8 cellular contexts compared by ENCODE assay signal in the genomic region with DNA sequence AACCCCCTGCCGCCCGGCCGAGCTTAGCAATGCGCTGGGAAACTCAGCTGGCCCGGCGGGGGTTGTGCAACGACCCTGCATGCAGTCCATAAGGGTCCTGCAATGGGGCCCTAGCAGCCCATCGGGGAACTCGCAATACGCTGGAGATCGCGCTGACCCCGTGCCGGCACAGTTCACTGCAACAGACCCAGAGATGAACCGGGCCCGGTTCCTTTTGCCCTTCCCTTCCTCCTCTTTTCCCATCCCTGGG. TPM values are rescaled to one million over a fixed set of nuclear protein-coding genes. Genes with fewer than 3 reads are reported as not detected.
A peak's percentile ranks its signal among the peaks of the same experiment; 100 is the strongest.
DNase-seq lines count a peak whose midpoint lies in the region; ATAC-seq and TF ChIP-seq lines count a peak whose summit lies in the region.

No MANE protein-coding gene starts in this region.

- H3K4me3 Mint-ChIP-seq in activated naive CD8-positive, alpha-beta T cell treated with anti-CD3 and anti-CD28 coated beads for 36 hours: peak overlapping the region; percentile 97

- H3K9me3 ChIP-seq in testis: no peaks in the 10 kb centered on the region

- H3K36me3 ChIP-seq in testis (ENCODE audit: low read depth, missing control alignments): no peaks in the 10 kb centered on the region

- 0% methylated on average over 12 to 16 of the region's 16 CpGs for WGBS in testis, 2 donors

- TF ChIP-seq CTCF in testis (IDR thresholded peaks at IDR 0.05): no peak

- no peaks in the 10 kb centered on the region for H3K9me3 Mint-ChIP-seq in activated naive CD8-positive, alpha-beta T cell treated with anti-CD3 and anti-CD28 coated beads for 36 hours

- ATAC-seq in GM18870 (IDR thresholded peaks at IDR 0.05; ENCODE audit: unreplicated experiment) (peak; percentile 10), HG03025 (IDR thresholded peaks at IDR 0.05; ENCODE audit: low FRiP score, unreplicated experiment) (peak; percentile 7)

- H3K27me3 Mint-ChIP-seq in activated naive CD8-positive, alpha-beta T cell treated with anti-CD3 and anti-CD28 coated beads for 36 hours: peaks cover 4% of the 10 kb centered on the region

- peak overlapping the region; percentile 83 to 97 for H3K27ac ChIP-seq in testis

- H3K36me3 Mint-ChIP-seq in activated naive CD8-positive, alpha-beta T cell treated with anti-CD3 and anti-CD28 coated beads for 36 hours: peaks cover 56% of the 10 kb centered on the region

- TF ChIP-seq POLR2A in testis (IDR thresholded peaks at IDR 0.05): no peak

- intact Hi-C loops in testis (cut with DNase I; ENCODE audit: low total_unique reads): no loop called here

- H3K4me1 Mint-ChIP-seq in activated naive CD8-positive, alpha-beta T cell treated with anti-CD3 and anti-CD28 coated beads for 36 hours: peaks cover 47% of the 10 kb centered on the region

- DNase-seq in activated naive CD8-positive, alpha-beta T cell treated with anti-CD3 and anti-CD28 coated beads for 36 hours: no peak
- DNase-seq in iris pigment epithelial cell (ENCODE audit: low read depth) (peak; percentile 39), testis (no peak), NCI-H774 (lab: John Stamatoyannopoulos, UW) (no peak), HK-2 (ENCODE audit: unreplicated experiment) (no peak)
- no peak for DNase-seq in activated CD4-positive, CD25-positive, alpha-beta regulatory T cell treated with anti-CD3 and anti-CD28 coated beads, Interleukin-2, amount 50 U/mL, for 72 hours

- H3K4me1 ChIP-seq in testis: peaks cover 14% of the 10 kb centered on the region

- H3K27ac Mint-ChIP-seq in activated naive CD8-positive, alpha-beta T cell treated with anti-CD3 and anti-CD28 coated beads for 36 hours: peak overlapping the region; percentile 99

- no peaks in the 10 kb centered on the region for H3K27me3 ChIP-seq in testis

- peak overlapping the region; percentile 69 for H3K4me3 ChIP-seq in testis

RNA-seq across cellular contexts. Expression of gene SLC25A11, which starts 0.4 kb away (rescaled TPM):
- total RNA-seq in activated naive CD8-positive, alpha-beta T cell treated with anti-CD3 and anti-CD28 coated beads for 36 hours: 10 to 100 TPM; 80.9 to 89.3 TPM
- 10 to 100 TPM; 23.7 to 25.9 TPM for total RNA-seq in testis
- polyA plus RNA-seq in testis (ENCODE audit: insufficient read depth, low read depth, low replicate concordance): 24.3 TPM

RNA-seq across cellular contexts. Expression of gene RNF167, which starts 0.6 kb away (rescaled TPM):
- total RNA-seq in activated naive CD8-positive, alpha-beta T cell treated with anti-CD3 and anti-CD28 coated beads for 36 hours: 100 to 1,000 TPM; 165 to 166 TPM
- total RNA-seq in testis: 100 to 1,000 TPM; 110 to 111 TPM
- 211 TPM for polyA plus RNA-seq in testis (ENCODE audit: insufficient read depth, low read depth, low replicate concordance)

RNA-seq across cellular contexts. Expression of gene GP1BA, which starts 7.4 kb away (rescaled TPM):
- total RNA-seq in activated naive CD8-positive, alpha-beta T cell treated with anti-CD3 and anti-CD28 coated beads for 36 hours: not detected
- total RNA-seq in testis: under 1 TPM; 0.12 to 0.47 TPM
- polyA plus RNA-seq in testis (ENCODE audit: insufficient read depth, low read depth, low replicate concordance): 0.88 TPM

RNA-seq across cellular contexts. Expression of gene PFN1, which starts 8.9 kb away (rescaled TPM):
- 1,000 to 10,000 TPM; 1,791 to 1,802 TPM for total RNA-seq in activated naive CD8-positive, alpha-beta T cell treated with anti-CD3 and anti-CD28 coated beads for 36 hours
- 100 to 1,000 TPM; 257 to 349 TPM for total RNA-seq in testis
- polyA plus RNA-seq in testis (ENCODE audit: insufficient read depth, low read depth, low replicate concordance): 244 TPM

RNA-seq across cellular contexts. Expression of gene ENO3, which starts 11.4 kb away (rescaled TPM):
- 10 to 100 TPM; 27.8 to 30.7 TPM for total RNA-seq in activated naive CD8-positive, alpha-beta T cell treated with anti-CD3 and anti-CD28 coated beads for 36 hours
- 10 to 100 TPM; 16.4 to 17.2 TPM for total RNA-seq in testis
- 29.9 TPM for polyA plus RNA-seq in testis (ENCODE audit: insufficient read depth, low read depth, low replicate concordance)
